1 cellular context compared by ENCODE assay signal in genomic region chr7:24572421-24573007, GRCh38.
TF ChIP-seq lines count a peak whose summit lies in the region.

No MANE protein-coding gene starts in this region.

TF ChIP-seq in HCT116, 20 proteins besides CTCF, POLR2A, EP300 and RAD21 (continued from another document):
- no peak for TF ChIP-seq EGR1 (IDR thresholded peaks at IDR 0.05; ENCODE audit: low read depth)
- TF ChIP-seq, protein P1, sequence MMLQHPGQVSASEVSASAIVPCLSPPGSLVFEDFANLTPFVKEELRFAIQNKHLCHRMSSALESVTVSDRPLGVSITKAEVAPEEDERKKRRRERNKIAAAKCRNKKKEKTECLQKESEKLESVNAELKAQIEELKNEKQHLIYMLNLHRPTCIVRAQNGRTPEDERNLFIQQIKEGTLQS (IDR thresholded peaks at IDR 0.05): no peak
